In genomic region chr1:119721933-119722332, GRCh38 we compare ENCODE assay signal across 1 cellular context.
TF ChIP-seq lines count a peak whose summit lies in the region.

No MANE protein-coding gene starts in this region.

TF ChIP-seq in WTC11, 78 proteins besides CTCF, POLR2A, EP300 and RAD21 (continued from another document):
- no peak for TF ChIP-seq NFATC4 (CRISPR knock-in tag; IDR thresholded peaks at IDR 0.05)
- no peak for TF ChIP-seq AFF4 (CRISPR knock-in tag; IDR thresholded peaks at IDR 0.05; ENCODE audit: borderline replicate concordance)
- TF ChIP-seq NFE2L1 (CRISPR knock-in tag; IDR thresholded peaks at IDR 0.05): no peak
TF ChIP-seq in WTC11: peak in this region for 0.
